1 cellular context compared by ENCODE assay signal in the genomic region with DNA sequence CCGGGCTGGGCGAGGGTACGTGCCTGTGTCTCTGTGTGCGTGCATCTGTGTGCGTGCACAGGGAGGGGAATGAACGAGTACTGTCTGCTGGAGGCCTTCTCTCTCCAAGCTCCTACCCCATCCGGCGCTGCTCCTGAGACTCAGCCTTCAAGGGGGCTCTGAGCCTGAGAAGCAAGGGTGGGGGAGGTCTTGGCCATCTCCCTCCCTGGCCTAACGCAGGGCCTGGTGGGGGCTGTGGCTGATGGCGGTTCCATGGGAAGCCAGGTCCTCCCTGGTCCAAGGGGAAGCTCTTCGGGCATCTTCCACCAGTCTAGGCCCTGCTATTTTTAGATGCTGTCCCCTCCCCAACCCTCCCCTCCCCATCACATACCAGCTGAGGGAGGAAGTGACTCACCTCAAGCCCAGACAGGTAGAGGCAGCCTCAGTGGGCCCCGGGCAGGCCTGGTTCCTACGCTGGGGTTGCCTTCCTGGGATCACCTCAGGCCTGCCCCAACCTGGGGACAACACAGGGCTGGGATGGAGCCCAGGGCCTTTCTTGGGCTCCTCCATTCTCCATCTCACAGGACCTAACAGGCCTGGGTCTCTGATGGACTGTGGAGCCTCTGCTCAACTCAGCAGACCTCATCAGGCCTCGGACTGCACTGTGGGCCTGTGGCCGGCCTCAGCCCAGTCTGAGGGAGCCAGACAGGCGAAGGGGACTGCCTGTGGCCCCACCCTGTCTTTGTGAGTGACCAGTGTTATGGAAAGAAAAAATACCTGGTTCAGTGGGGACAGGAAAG.
TF ChIP-seq lines count a peak whose summit lies in the region.

No MANE protein-coding gene starts in this region.

TF ChIP-seq in HEK293, 187 proteins besides CTCF, POLR2A, EP300 and RAD21 (continued from another document):
- TF ChIP-seq, protein P1, sequence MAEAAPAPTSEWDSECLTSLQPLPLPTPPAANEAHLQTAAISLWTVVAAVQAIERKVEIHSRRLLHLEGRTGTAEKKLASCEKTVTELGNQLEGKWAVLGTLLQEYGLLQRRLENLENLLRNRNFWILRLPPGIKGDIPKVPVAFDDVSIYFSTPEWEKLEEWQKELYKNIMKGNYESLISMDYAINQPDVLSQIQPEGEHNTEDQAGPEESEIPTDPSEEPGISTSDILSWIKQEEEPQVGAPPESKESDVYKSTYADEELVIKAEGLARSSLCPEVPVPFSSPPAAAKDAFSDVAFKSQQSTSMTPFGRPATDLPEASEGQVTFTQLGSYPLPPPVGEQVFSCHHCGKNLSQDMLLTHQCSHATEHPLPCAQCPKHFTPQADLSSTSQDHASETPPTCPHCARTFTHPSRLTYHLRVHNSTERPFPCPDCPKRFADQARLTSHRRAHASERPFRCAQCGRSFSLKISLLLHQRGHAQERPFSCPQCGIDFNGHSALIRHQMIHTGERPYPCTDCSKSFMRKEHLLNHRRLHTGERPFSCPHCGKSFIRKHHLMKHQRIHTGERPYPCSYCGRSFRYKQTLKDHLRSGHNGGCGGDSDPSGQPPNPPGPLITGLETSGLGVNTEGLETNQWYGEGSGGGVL (tag by site-specific recombination; IDR thresholded peaks at IDR 0.05), result peak; percentile 46
- TF ChIP-seq PRDM1 (tag by site-specific recombination; IDR thresholded peaks at IDR 0.05) (no peak), ZEB2 (tag by site-specific recombination; IDR thresholded peaks at IDR 0.05) (0 out of 2 replicates have a peak, but pooled peaks have one; percentile 9), ZNF184 (tag by site-specific recombination; IDR thresholded peaks at IDR 0.05) (no peak)
- TF ChIP-seq, protein P2, sequence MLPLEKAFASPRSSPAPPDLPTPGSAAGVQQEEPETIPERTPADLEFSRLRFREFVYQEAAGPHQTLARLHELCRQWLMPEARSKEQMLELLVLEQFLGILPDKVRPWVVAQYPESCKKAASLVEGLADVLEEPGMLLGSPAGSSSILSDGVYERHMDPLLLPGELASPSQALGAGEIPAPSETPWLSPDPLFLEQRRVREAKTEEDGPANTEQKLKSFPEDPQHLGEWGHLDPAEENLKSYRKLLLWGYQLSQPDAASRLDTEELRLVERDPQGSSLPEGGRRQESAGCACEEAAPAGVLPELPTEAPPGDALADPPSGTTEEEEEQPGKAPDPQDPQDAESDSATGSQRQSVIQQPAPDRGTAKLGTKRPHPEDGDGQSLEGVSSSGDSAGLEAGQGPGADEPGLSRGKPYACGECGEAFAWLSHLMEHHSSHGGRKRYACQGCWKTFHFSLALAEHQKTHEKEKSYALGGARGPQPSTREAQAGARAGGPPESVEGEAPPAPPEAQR (tag by site-specific recombination; IDR thresholded peaks at IDR 0.05), result no peak
- TF ChIP-seq, protein P3, sequence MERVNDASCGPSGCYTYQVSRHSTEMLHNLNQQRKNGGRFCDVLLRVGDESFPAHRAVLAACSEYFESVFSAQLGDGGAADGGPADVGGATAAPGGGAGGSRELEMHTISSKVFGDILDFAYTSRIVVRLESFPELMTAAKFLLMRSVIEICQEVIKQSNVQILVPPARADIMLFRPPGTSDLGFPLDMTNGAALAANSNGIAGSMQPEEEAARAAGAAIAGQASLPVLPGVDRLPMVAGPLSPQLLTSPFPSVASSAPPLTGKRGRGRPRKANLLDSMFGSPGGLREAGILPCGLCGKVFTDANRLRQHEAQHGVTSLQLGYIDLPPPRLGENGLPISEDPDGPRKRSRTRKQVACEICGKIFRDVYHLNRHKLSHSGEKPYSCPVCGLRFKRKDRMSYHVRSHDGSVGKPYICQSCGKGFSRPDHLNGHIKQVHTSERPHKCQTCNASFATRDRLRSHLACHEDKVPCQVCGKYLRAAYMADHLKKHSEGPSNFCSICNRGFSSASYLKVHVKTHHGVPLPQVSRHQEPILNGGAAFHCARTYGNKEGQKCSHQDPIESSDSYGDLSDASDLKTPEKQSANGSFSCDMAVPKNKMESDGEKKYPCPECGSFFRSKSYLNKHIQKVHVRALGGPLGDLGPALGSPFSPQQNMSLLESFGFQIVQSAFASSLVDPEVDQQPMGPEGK (tag by site-specific recombination; IDR thresholded peaks at IDR 0.05), result peak; percentile 63
